21 cellular contexts compared by ENCODE assay signal in genomic region chr7:83796760-83797159, GRCh38.
DNase-seq lines count a peak whose midpoint lies in the region; ATAC-seq and TF ChIP-seq lines count a peak whose summit lies in the region.
"Had no signal": no experiment of that assay in that cellular context is flagged by ENCODE, and none has a peak within 500 bp of the region (broad histone marks: within the 10 kb centered on the region; RNA-seq: fewer than 3 reads in every experiment).

No MANE protein-coding gene starts in this region.

- H3K4me1 Mint-ChIP-seq in activated CD8-positive, alpha-beta memory T cell treated with anti-CD3 and anti-CD28 coated beads, Interleukin-2, amount 10 ng/mL, durations not matched to agents 7 days and 5 days, result no peaks in the 10 kb centered on the region
- H3K4me1 Mint-ChIP-seq: CD4-positive, alpha-beta memory T cell; H9; T-cell had no signal

- no peaks in the 10 kb centered on the region for H3K79me2 ChIP-seq in OCI-LY3 (ENCODE audit: low read length)

- H2AFZ ChIP-seq in OCI-LY3 (ENCODE audit: low read depth, low read length), result peak overlapping the region; percentile 48; the same call in 1 of the 2 replicates

- H4K20me1 ChIP-seq in OCI-LY3 (ENCODE audit: insufficient read depth, low read length), result no peaks in the 10 kb centered on the region

- H3K27ac Mint-ChIP-seq in activated CD8-positive, alpha-beta memory T cell treated with anti-CD3 and anti-CD28 coated beads, Interleukin-2, amount 10 ng/mL, durations not matched to agents 7 days and 5 days, result no peak overlapping the region
- H3K27ac Mint-ChIP-seq: CD4-positive, alpha-beta memory T cell; H9; T-cell had no signal

- no peak for TF ChIP-seq CTCF in GM20000 (IDR thresholded peaks at IDR 0.05; ENCODE audit: extremely low read depth, missing control alignments)
- no peak for TF ChIP-seq CTCF in OCI-LY3 (IDR thresholded peaks at IDR 0.05; ENCODE audit: low read depth, low read length)

- no peaks in the 10 kb centered on the region for H3K27me3 ChIP-seq in OCI-LY3 (ENCODE audit: low read depth, low read length)
- H3K27me3 ChIP-seq: BE2C, SJSA1 had no signal

- H3K9me3 Mint-ChIP-seq in activated CD8-positive, alpha-beta memory T cell treated with anti-CD3 and anti-CD28 coated beads, Interleukin-2, amount 10 ng/mL, durations not matched to agents 7 days and 5 days (ENCODE audit: low read depth), result peaks cover 2% of the 10 kb centered on the region
- H3K9me3 Mint-ChIP-seq: H9 had no signal

- peaks cover 75% of the 10 kb centered on the region for H3K4me1 ChIP-seq in OCI-LY3 (ENCODE audit: low read length)
- H3K4me1 ChIP-seq: BE2C, SJSA1 had no signal

- CTCF ChIA-PET in activated CD8-positive, alpha-beta memory T cell treated with anti-CD3 and anti-CD28 coated beads, Interleukin-2, amount 10 ng/mL, durations not matched to agents 7 days and 5 days (lab: Charles Lee), result no interaction called here

- peak overlapping the region; percentile 19; the same call in 1 of the 2 replicates for H3K4me3 ChIP-seq in OCI-LY3 (ENCODE audit: low read length)
- H3K4me3 ChIP-seq: SJSA1 had no signal

- no peak overlapping the region for H3K4me3 Mint-ChIP-seq in activated CD8-positive, alpha-beta memory T cell treated with anti-CD3 and anti-CD28 coated beads, Interleukin-2, amount 10 ng/mL, durations not matched to agents 7 days and 5 days
- H3K4me3 Mint-ChIP-seq: CD4-positive, alpha-beta memory T cell; H9; T-cell had no signal

- no peaks in the 10 kb centered on the region for H3K27me3 Mint-ChIP-seq in activated CD8-positive, alpha-beta memory T cell treated with anti-CD3 and anti-CD28 coated beads, Interleukin-2, amount 10 ng/mL, durations not matched to agents 7 days and 5 days
- H3K27me3 Mint-ChIP-seq: CD4-positive, alpha-beta memory T cell; T-cell had no signal

- peak overlapping the region; percentile 57 for H3K9ac ChIP-seq in OCI-LY3 (ENCODE audit: low read length)

- peak; percentile 54 for ATAC-seq in GM18520 (IDR thresholded peaks at IDR 0.05; ENCODE audit: unreplicated experiment)
- peak; percentile 44 for ATAC-seq in HG03025 (IDR thresholded peaks at IDR 0.05; ENCODE audit: low FRiP score, unreplicated experiment)
- no peak for ATAC-seq in activated CD8-positive, alpha-beta memory T cell treated with anti-CD3 and anti-CD28 coated beads, Interleukin-2, amount 10 ng/mL, durations not matched to agents 7 days and 5 days
- no peak for ATAC-seq in left lobe of liver
- ATAC-seq: PC-3, T-cell had no signal

- peak overlapping the region; percentile 92 for H3K27ac ChIP-seq in OCI-LY3 (ENCODE audit: low read length)
- H3K27ac ChIP-seq: SJSA1 had no signal

- peaks cover 14% of the 10 kb centered on the region for H3K36me3 ChIP-seq in OCI-LY3 (replicated peaks; ENCODE audit: low read depth, low read length)
- H3K36me3 ChIP-seq: BE2C, SJSA1 had no signal

- DNase-seq in GM20000 (ENCODE audit: low spot score) (peak; percentile 7), NCI-H2029 treated with DMSO at 0.1 percent for 48 hours (lab: John Stamatoyannopoulos, UW) (no peak), left lobe of liver (ENCODE audit: low spot score) (no peak)
- DNase-seq in effector CD4-positive, alpha-beta T cell, result no peak
- DNase-seq in activated CD8-positive, alpha-beta memory T cell treated with anti-CD3 and anti-CD28 coated beads, Interleukin-2, amount 10 ng/mL, durations not matched to agents 7 days and 5 days, result no peak
- DNase-seq: BE2C; CD4-positive, alpha-beta memory T cell; DMS79; H9; MV-4-11; NCI-H1417 treated with DMSO at 0.1 percent for 48 hours; NCI-H2029; NCI-H526; NK-92 treated with Interleukin-12 subunit alpha and Interleukin-12 subunit beta, amount 100 ng/mL, for 24 hours; PC-3; T-cell; T1000 had no signal

- H3K36me3 Mint-ChIP-seq in activated CD8-positive, alpha-beta memory T cell treated with anti-CD3 and anti-CD28 coated beads, Interleukin-2, amount 10 ng/mL, durations not matched to agents 7 days and 5 days, result no peaks in the 10 kb centered on the region
- H3K36me3 Mint-ChIP-seq: CD4-positive, alpha-beta memory T cell; T-cell had no signal

- 0 out of 2 replicates have a peak, but pooled peaks cover 4% of the 10 kb centered on the region for H3K9me3 ChIP-seq in OCI-LY3 (ENCODE audit: insufficient read depth, low read length)
- H3K9me3 ChIP-seq: BE2C had no signal

- H3K4me2 ChIP-seq in OCI-LY3 (ENCODE audit: low read length), result peak overlapping the region; percentile 71

Comparison
In these comparisons a context has a peak if more than half of its experiments do, and no peak if none do; other contexts are left out.
1. ATAC-seq: peak in GM18520 (single experiment) and HG03025 (single experiment); none in activated CD8-positive, alpha-beta memory T cell treated with anti-CD3 and anti-CD28 coated beads, Interleukin-2, amount 10 ng/mL, durations not matched to agents 7 days and 5 days (single experiment) and left lobe of liver (single experiment).